27 cellular contexts compared by ENCODE assay signal in genomic region chr2:183592271-183592670, GRCh38.
"Had no signal": no experiment of that assay in that cellular context is flagged by ENCODE, and none has a peak within 500 bp of the region (broad histone marks: within the 10 kb centered on the region; RNA-seq: fewer than 3 reads in every experiment).

No MANE protein-coding gene starts in this region.

- H3K9ac ChIP-seq: KMS-11 had no signal

- H3K4me2 ChIP-seq: KMS-11 had no signal

- FAIRE-seq: astrocyte had no signal

- H3K36me3 ChIP-seq: MG63 had no signal

- H3K4me3 ChIP-seq: MG63, SK-N-MC had no signal

- H3K27ac ChIP-seq: KMS-11, SK-N-MC, VCaP had no signal

- DNase-seq: activated CD4-positive, alpha-beta memory T cell treated with anti-CD3 and anti-CD28 coated beads, Interleukin-2, amount 10 ng/mL, durations not matched to agents 7 days and 5 days; activated CD4-positive, alpha-beta T cell treated with anti-CD3 and anti-CD28 coated beads for 36 hours; activated CD4-positive, alpha-beta T cell treated with anti-CD3 and anti-CD28 coated beads, Interleukin-2, amount 50 U/mL, for 1 hour; activated gamma-delta T cell; activated naive CD4-positive, alpha-beta T cell treated with anti-CD3 and anti-CD28 coated beads for 36 hours; activated T-cell treated with anti-CD3 and anti-CD28 coated beads for 4 hours; activated T-cell treated with anti-CD3 and anti-CD28 coated beads, Interleukin-2, amount 50 U/mL, for 48 hours; amygdala; cerebellar nuclear complex; MG63; MV-4-11; NCI-H1092 treated with DMSO at 0.1 percent for 48 hours; NCI-H1417 treated with DMSO at 0.1 percent for 48 hours; NCI-H1694; NCI-H2029; NCI-H2107; NCI-H2227 treated with DMSO at 0.1 percent for 48 hours; NCI-H510A; NCI-H526 treated with DMSO at 0.1 percent for 48 hours; NCI-H82; T-helper 1 cell had no signal

- H3K27me3 ChIP-seq: MG63 had no signal

- ATAC-seq: activated CD4-positive, alpha-beta T cell treated with anti-CD3 and anti-CD28 coated beads for 36 hours; activated T-helper 17 cell treated with anti-CD3 and anti-CD28 coated beads, Interleukin-2, amount 50 U/mL, for 72 hours; Right ventricle myocardium inferior had no signal

- H3K9me3 ChIP-seq: MG63 had no signal
